In the genomic region with DNA sequence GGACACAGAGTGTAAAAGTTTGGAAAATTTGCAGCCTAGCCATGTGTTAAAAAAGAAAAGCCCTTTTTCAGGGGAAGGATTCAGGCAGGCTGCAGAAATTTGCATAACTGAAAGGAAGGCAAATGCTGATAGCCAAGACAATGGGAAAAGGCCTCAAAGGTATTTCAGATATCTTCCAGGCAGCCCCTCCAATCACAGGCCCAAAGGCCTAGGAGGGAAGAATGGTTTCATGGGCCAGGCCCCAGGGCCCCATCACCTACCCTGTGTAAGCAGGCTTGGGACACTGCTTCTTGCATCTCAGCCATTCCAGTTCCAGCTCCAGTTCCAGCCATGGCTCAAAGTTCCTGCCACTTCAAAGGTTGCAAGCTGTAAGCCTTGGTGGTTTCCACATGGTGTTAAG, we compare ENCODE assay signal across 34 cellular contexts. TPM values are rescaled to one million over a fixed set of nuclear protein-coding genes. Genes with fewer than 3 reads are reported as not detected.
DNase-seq lines count a peak whose midpoint lies in the region; ATAC-seq and TF ChIP-seq lines count a peak whose summit lies in the region.
"Had no signal": no experiment of that assay in that cellular context is flagged by ENCODE, and none has a peak within 500 bp of the region (broad histone marks: within the 10 kb centered on the region; RNA-seq: fewer than 3 reads in every experiment).

No MANE protein-coding gene starts in this region.

- H2AFZ ChIP-seq in OCI-LY7 (ENCODE audit: low read length) = peak overlapping the region; percentile 84; the same call in 1 of the 2 replicates
- H2AFZ ChIP-seq: hepatocyte, PC-9 had no signal

- no peaks in the 10 kb centered on the region for H3K27me3 Mint-ChIP-seq in CD4-positive, alpha-beta T cell
- H3K27me3 Mint-ChIP-seq: activated T-cell treated with anti-CD3 and anti-CD28 coated beads, Interleukin-2, amount 50 U/mL, for 24 hours; central memory CD8-positive, alpha-beta T cell; stimulated activated memory B cell treated with anti-CD40 and anti-IgM and Interleukin-4, amounts not matched to agents 10 μg/mL and 1 μg/mL and 100 μg/mL, for 72 hours; type B pancreatic cell had no signal

- no peak overlapping the region for H3K27ac ChIP-seq in CD4-positive, alpha-beta T cell (ENCODE audit: low read depth, low read length)
- H3K27ac ChIP-seq in OCI-LY7 (ENCODE audit: low read depth, low read length, poor library complexity, severe bottlenecking) = no peak overlapping the region
- H3K27ac ChIP-seq in iPS-20b (ENCODE audit: low read length) = no peak overlapping the region
- H3K27ac ChIP-seq: hepatocyte, ovary, PC-9 had no signal

- no peak overlapping the region for H3K4me2 ChIP-seq in OCI-LY7 (ENCODE audit: low read length)
- H3K4me2 ChIP-seq: hepatocyte, PC-9, SK-N-SH had no signal

- H3K9me3 Mint-ChIP-seq in CD4-positive, alpha-beta T cell = no peaks in the 10 kb centered on the region
- H3K9me3 Mint-ChIP-seq: type B pancreatic cell had no signal

- no peaks in the 10 kb centered on the region for H3K27me3 ChIP-seq in CD4-positive, alpha-beta T cell (ENCODE audit: control insufficient read depth, insufficient read depth, low read length)
- H3K27me3 ChIP-seq in iPS-20b (ENCODE audit: insufficient read depth, low read length) = no peaks in the 10 kb centered on the region
- H3K27me3 ChIP-seq: adrenal gland, hepatocyte, ovary had no signal

- peaks cover 28% of the 10 kb centered on the region for H3K4me1 ChIP-seq in OCI-LY7 (ENCODE audit: insufficient read depth, low read length, poor library complexity, severe bottlenecking)
- H3K4me1 ChIP-seq in iPS-20b (ENCODE audit: insufficient read depth, low read length) = no peaks in the 10 kb centered on the region

- peaks cover 53% of the 10 kb centered on the region for H3K4me1 Mint-ChIP-seq in CD4-positive, alpha-beta T cell (ENCODE audit: low read depth)

- no peak overlapping the region for H3K4me3 Mint-ChIP-seq in CD4-positive, alpha-beta T cell
- H3K4me3 Mint-ChIP-seq: activated T-cell treated with anti-CD3 and anti-CD28 coated beads, Interleukin-2, amount 50 U/mL, for 24 hours; central memory CD8-positive, alpha-beta T cell; stimulated activated memory B cell treated with anti-CD40 and anti-IgM and Interleukin-4, amounts not matched to agents 10 μg/mL and 1 μg/mL and 100 μg/mL, for 72 hours; type B pancreatic cell had no signal

- H3K79me2 ChIP-seq in OCI-LY7 (ENCODE audit: insufficient read depth, low read depth, low read length) = no peaks in the 10 kb centered on the region
- H3K79me2 ChIP-seq: hepatocyte had no signal

- CTCF ChIA-PET in CD4-positive, alpha-beta T cell (lab: Charles Lee) = no interaction called here
- CTCF ChIA-PET in OCI-LY7 (lab: Charles Lee; ENCODE audit: unreplicated experiment) = no interaction called here

- peak; percentile 1 to 4 for DNase-seq in NCI-H526 (lab: John Stamatoyannopoulos, UW)
- DNase-seq in NCI-H526 treated with DMSO at 0.1 percent for 48 hours (lab: John Stamatoyannopoulos, UW) = no peak
- DNase-seq in CD4-positive, alpha-beta T cell = no peak
- DNase-seq in OCI-LY7 (ENCODE audit: low spot score) = no peak
- DNase-seq in cerebellar cortex (ENCODE audit: low spot score) = no peak
- DNase-seq in OCI-M1 (lab: John Stamatoyannopoulos, UW) = no peak
- DNase-seq in NCI-H69 (lab: John Stamatoyannopoulos, UW) = no peak
- DNase-seq: 8988T; activated CD4-positive, alpha-beta T cell treated with anti-CD3 and anti-CD28 coated beads for 1 hour; activated gamma-delta T cell; activated T-cell treated with anti-CD3 and anti-CD28 coated beads, Interleukin-2, amount 50 U/mL, for 24 hours; adrenal gland; DND-41; dorsolateral prefrontal cortex; immature natural killer cell; left cardiac atrium; NCI-H1105; NCI-H187 treated with DMSO at 0.1 percent for 48 hours; NCI-H2171 treated with DMSO at 0.1 percent for 48 hours; NCI-H510A treated with DMSO at 0.1 percent for 48 hours; ovary; PC-9; SK-N-SH; substantia nigra had no signal

- H3K36me3 ChIP-seq in OCI-LY7 (ENCODE audit: insufficient read depth, low read length) (no peaks in the 10 kb centered on the region), iPS-20b (ENCODE audit: insufficient read depth, low read depth, low read length) (no peaks in the 10 kb centered on the region)
- H3K36me3 ChIP-seq: adrenal gland, ovary had no signal

- intact Hi-C loops in CD4-positive, alpha-beta T cell (cut with DNase I, micrococcal nuclease) = no loop called here
- intact Hi-C loops in OCI-LY7 (cut with micrococcal nuclease; ENCODE audit: unreplicated experiment) = no loop called here

- no peaks in the 10 kb centered on the region for H3K9me3 ChIP-seq in CD4-positive, alpha-beta T cell (ENCODE audit: control insufficient read depth, low read length)
- H3K9me3 ChIP-seq in OCI-LY7 (ENCODE audit: low read length) (peaks cover 13% of the 10 kb centered on the region; the same call in 1 of the 2 replicates), iPS-20b (ENCODE audit: insufficient read depth, low read depth, low read length) (peaks cover 9% of the 10 kb centered on the region)
- H3K9me3 ChIP-seq: adrenal gland, ovary, SK-N-SH had no signal

- H3K9ac ChIP-seq in iPS-20b (ENCODE audit: low read depth, low read length) = no peak overlapping the region
- H3K9ac ChIP-seq: SK-N-SH had no signal

- H3K9me2 ChIP-seq in OCI-LY7 (ENCODE audit: insufficient read depth, low read length) = no peaks in the 10 kb centered on the region
- H3K9me2 ChIP-seq: SK-N-SH had no signal

- H3K4me3 ChIP-seq in OCI-LY7 (ENCODE audit: low read depth, low read length, poor library complexity, severe bottlenecking) (no peak overlapping the region), iPS-20b (ENCODE audit: low read length) (peak overlapping the region; percentile 5; the same call in 1 of the 2 replicates)
- H3K4me3 ChIP-seq: adrenal gland, dorsolateral prefrontal cortex, hepatocyte, ovary, PC-9 had no signal

- peak overlapping the region; percentile 74 for H3K27ac Mint-ChIP-seq in CD4-positive, alpha-beta T cell
- H3K27ac Mint-ChIP-seq: type B pancreatic cell had no signal

- POLR2A ChIA-PET in CD4-positive, alpha-beta T cell (lab: Charles Lee) = no interaction called here
- POLR2A ChIA-PET in OCI-LY7 (lab: Charles Lee) = no interaction called here

- no peak for TF ChIP-seq CTCF in CD4-positive, alpha-beta T cell (IDR thresholded peaks at IDR 0.05)
- TF ChIP-seq CTCF in OCI-LY7 (conservative IDR thresholded peaks at IDR 0.05; ENCODE audit: low read length) = no peak

- no peak for ATAC-seq in CD4-positive, alpha-beta T cell (ENCODE audit: poor library complexity)
- ATAC-seq: left cardiac atrium; stimulated activated memory B cell treated with anti-CD40 and anti-IgM and Interleukin-4, amounts not matched to agents 10 μg/mL and 1 μg/mL and 100 μg/mL, for 72 hours had no signal

- no peaks in the 10 kb centered on the region for H4K20me1 ChIP-seq in OCI-LY7 (ENCODE audit: insufficient read depth, low read length)

- no TSS peak for BruUV-seq in OCI-LY7 (replicated peaks; lab: Mats Ljungman, UMichigan)

- H3K36me3 Mint-ChIP-seq in CD4-positive, alpha-beta T cell (ENCODE audit: low read depth) = no peaks in the 10 kb centered on the region
- H3K36me3 Mint-ChIP-seq: type B pancreatic cell had no signal

RNA-seq across cellular contexts. Expression of gene S100Z, which starts 4.8 kb away (rescaled TPM):
- under 1 TPM; 0.22 to 0.47 TPM for total RNA-seq in CD4-positive, alpha-beta T cell
- total RNA-seq in OCI-LY7 (2014; rRNA removed; shearing (Covaris generic)) = 42.2 and 51.1 TPM in 2 replicates
- 66.6 and 76.6 TPM in 2 replicates for total RNA-seq in OCI-LY7 (2022)
- total RNA-seq: endothelial cell of umbilical vein, frontal cortex, HT-29, left cardiac atrium, MCF 10A, PC-9, renal cortical epithelial cell had no signal

RNA-seq across cellular contexts. Expression of gene F2RL1, which starts 35.8 kb away (rescaled TPM):
- 1 to 10 TPM; 1.7 to 2.1 TPM for total RNA-seq in CD4-positive, alpha-beta T cell
- total RNA-seq in OCI-LY7 (2014; rRNA removed; shearing (Covaris generic)) = not detected in 2 replicates
- total RNA-seq in OCI-LY7 (2022) = not detected in 2 replicates

Comparison
In these comparisons a context has a peak if more than half of its experiments do, and no peak if none do; other contexts are left out.
1. DNase-seq: peak in NCI-H526 (2 of 2); none in NCI-H526 treated with DMSO at 0.1 percent for 48 hours (single experiment), CD4-positive, alpha-beta T cell (0 of 10), OCI-LY7 (single experiment), cerebellar cortex (single experiment), OCI-M1 (single experiment) and NCI-H69 (single experiment).
2. RNA of gene S100Z, which starts 4.8 kb away (total RNA-seq): 42.2 to 76.6 TPM in OCI-LY7; 0.22 to 0.47 TPM in CD4-positive, alpha-beta T cell; every median in the first group is over 10 times any median in the second.